ENCODE assay signal across 1 cellular context in genomic region chr3:51538459-51539290, GRCh38.
TF ChIP-seq lines count a peak whose summit lies in the region.

Gene RAD54L2, plus strand, starts transcription at chr3:51538719. Its CDS starts 51,702 bp downstream, at chr3:51590421.

TF ChIP-seq in HepG2, 621 proteins besides CTCF, POLR2A, EP300 and RAD21 (continued from another document and continues in another):
- no peak for TF ChIP-seq ZNF484 (CRISPR knock-in tag; IDR thresholded peaks at IDR 0.05; ENCODE audit: borderline replicate concordance, low read depth)
- peak; percentile 79; the same call in 1 of the 2 replicates for TF ChIP-seq BCL3 (CRISPR knock-in tag; IDR thresholded peaks at IDR 0.05)
- no peak for TF ChIP-seq NR3C1 (CRISPR knock-in tag; IDR thresholded peaks at IDR 0.05)
- TF ChIP-seq ZNF276 (CRISPR knock-in tag; IDR thresholded peaks at IDR 0.05; ENCODE audit: low read depth): no peak
- TF ChIP-seq KDM1A (CRISPR knock-in tag; IDR thresholded peaks at IDR 0.05): 0 out of 2 replicates have a peak, but pooled peaks have one; percentile 34
- no peak for TF ChIP-seq ZIK1 (CRISPR knock-in tag; IDR thresholded peaks at IDR 0.05; ENCODE audit: borderline replicate concordance, low read depth)
- peak; percentile 86 for TF ChIP-seq ZNF543 (CRISPR knock-in tag; IDR thresholded peaks at IDR 0.05)
- TF ChIP-seq ATF6 (CRISPR knock-in tag; conservative IDR thresholded peaks at IDR 0.05): no peak; the same call in 1 of the 2 replicates
- peak; percentile 98 for TF ChIP-seq POGZ (CRISPR knock-in tag; IDR thresholded peaks at IDR 0.05)
- TF ChIP-seq STAT5B (CRISPR knock-in tag; IDR thresholded peaks at IDR 0.05): peak; percentile 95
- peak; percentile 99 for TF ChIP-seq BRD4 (CRISPR knock-in tag; IDR thresholded peaks at IDR 0.05)
- peak; percentile 85; the same call in 1 of the 2 replicates for TF ChIP-seq MIER2 (CRISPR knock-in tag; IDR thresholded peaks at IDR 0.05)
- peak; percentile 97 for TF ChIP-seq ETV6 (CRISPR knock-in tag; conservative IDR thresholded peaks at IDR 0.05)
- peak; percentile 75 for TF ChIP-seq GATAD2A (CRISPR knock-in tag; IDR thresholded peaks at IDR 0.05)
- 0 out of 2 replicates have a peak, but pooled peaks have one; percentile 21 for TF ChIP-seq ZNF782 (CRISPR knock-in tag; IDR thresholded peaks at IDR 0.05; ENCODE audit: borderline replicate concordance)
- TF ChIP-seq FOSL1 (CRISPR knock-in tag; IDR thresholded peaks at IDR 0.05; ENCODE audit: borderline replicate concordance): peak; percentile 25; the same call in 1 of the 2 replicates
- TF ChIP-seq TRAFD1 (CRISPR knock-in tag; IDR thresholded peaks at IDR 0.05; ENCODE audit: borderline replicate concordance): no peak
- TF ChIP-seq HNRNPUL1 (IDR thresholded peaks at IDR 0.05; ENCODE audit: low read depth, low read length): peak; percentile 48; the same call in 1 of the 2 replicates
- TF ChIP-seq ATAD3A (CRISPR knock-in tag; IDR thresholded peaks at IDR 0.05): 0 out of 2 replicates have a peak, but pooled peaks have one; percentile 43
- TF ChIP-seq HNRNPLL (IDR thresholded peaks at IDR 0.05; ENCODE audit: low read depth, low read length, poor library complexity, severe bottlenecking): peak; percentile 84
- TF ChIP-seq ZNF839 (CRISPR knock-in tag; IDR thresholded peaks at IDR 0.05; ENCODE audit: borderline replicate concordance): no peak
- TF ChIP-seq HHEX (CRISPR knock-in tag; IDR thresholded peaks at IDR 0.05): no peak
- peak; percentile 79; the same call in 1 of the 2 replicates for TF ChIP-seq SATB2 (CRISPR knock-in tag; IDR thresholded peaks at IDR 0.05)
- TF ChIP-seq ZMAT3 (CRISPR knock-in tag; conservative IDR thresholded peaks at IDR 0.05): peak; percentile 97
- TF ChIP-seq GPBP1L1 (CRISPR knock-in tag; IDR thresholded peaks at IDR 0.05): no peak
- TF ChIP-seq ZNF83 (CRISPR knock-in tag; IDR thresholded peaks at IDR 0.05; ENCODE audit: borderline replicate concordance): no peak
- peak; percentile 98 for TF ChIP-seq CBFB (CRISPR knock-in tag; IDR thresholded peaks at IDR 0.05)
- no peak for TF ChIP-seq ZNF878 (CRISPR knock-in tag; IDR thresholded peaks at IDR 0.05)
- peak; percentile 97; the same call in 1 of the 2 replicates for TF ChIP-seq ZNF558 (CRISPR knock-in tag; IDR thresholded peaks at IDR 0.05; ENCODE audit: borderline replicate concordance)
- TF ChIP-seq NBN (conservative IDR thresholded peaks at IDR 0.05): no peak
- TF ChIP-seq SMYD3 (CRISPR knock-in tag; IDR thresholded peaks at IDR 0.05): 0 out of 2 replicates have a peak, but pooled peaks have one; percentile 60
- peak; percentile 61; the same call in 1 of the 2 replicates for TF ChIP-seq ZNF629 (CRISPR knock-in tag; conservative IDR thresholded peaks at IDR 0.05)
- no peak; the same call in 1 of the 2 replicates for TF ChIP-seq GMEB2 (CRISPR knock-in tag; IDR thresholded peaks at IDR 0.05; ENCODE audit: low read depth)
- TF ChIP-seq USF2 (IDR thresholded peaks at IDR 0.05; ENCODE audit: low read depth, low read length): no peak
- no peak; the same call in 1 of the 2 replicates for TF ChIP-seq USF2 (CRISPR knock-in tag; IDR thresholded peaks at IDR 0.05; ENCODE audit: borderline replicate concordance)
- TF ChIP-seq KDM3A (CRISPR knock-in tag; IDR thresholded peaks at IDR 0.05; ENCODE audit: low read depth): peak; percentile 97
- TF ChIP-seq KLF15 (CRISPR knock-in tag; IDR thresholded peaks at IDR 0.05; ENCODE audit: borderline replicate concordance): 0 out of 2 replicates have a peak, but pooled peaks have one; percentile 40
- 0 out of 2 replicates have a peak, but pooled peaks have one; percentile 55 for TF ChIP-seq ETS1 (CRISPR knock-in tag; IDR thresholded peaks at IDR 0.05)
- no peak for TF ChIP-seq MAFF (IDR thresholded peaks at IDR 0.05; ENCODE audit: low read depth, low read length)
- peak; percentile 81; the same call in 1 of the 2 replicates for TF ChIP-seq ZFP82 (CRISPR knock-in tag; IDR thresholded peaks at IDR 0.05; ENCODE audit: borderline replicate concordance)
- no peak for TF ChIP-seq ZNF33A (CRISPR knock-in tag; IDR thresholded peaks at IDR 0.05; ENCODE audit: borderline replicate concordance)
- no peak for TF ChIP-seq ZBTB7A (CRISPR knock-in tag; IDR thresholded peaks at IDR 0.05)
- peak; percentile 80; the same call in 1 of the 2 replicates for TF ChIP-seq MTF2 (CRISPR knock-in tag; IDR thresholded peaks at IDR 0.05; ENCODE audit: borderline replicate concordance)
- TF ChIP-seq TCF7L2 (IDR thresholded peaks at IDR 0.05; ENCODE audit: low read depth, low read length): no peak
- TF ChIP-seq ZNF333 (CRISPR knock-in tag; IDR thresholded peaks at IDR 0.05; ENCODE audit: borderline replicate concordance): peak; percentile 65; the same call in 1 of the 2 replicates
- no peak for TF ChIP-seq HOXA7 (CRISPR knock-in tag; IDR thresholded peaks at IDR 0.05)
- TF ChIP-seq ZNF557 (CRISPR knock-in tag; IDR thresholded peaks at IDR 0.05): peak; percentile 85; the same call in 1 of the 2 replicates
- TF ChIP-seq CENPBD1 (CRISPR knock-in tag; IDR thresholded peaks at IDR 0.05; ENCODE audit: borderline replicate concordance, low read depth): no peak; the same call in 1 of the 2 replicates
- peak; percentile 77 for TF ChIP-seq BCL6 (CRISPR knock-in tag; IDR thresholded peaks at IDR 0.05)
- peak; percentile 91 for TF ChIP-seq ZFP36L1 (CRISPR knock-in tag; IDR thresholded peaks at IDR 0.05)
- peak; percentile 88; the same call in 1 of the 2 replicates for TF ChIP-seq GFI1 (CRISPR knock-in tag; IDR thresholded peaks at IDR 0.05; ENCODE audit: borderline replicate concordance)
- TF ChIP-seq ZNF7 (CRISPR knock-in tag; IDR thresholded peaks at IDR 0.05): peak; percentile 55; the same call in 1 of the 2 replicates
- TF ChIP-seq CHD2 (IDR thresholded peaks at IDR 0.05; ENCODE audit: low read depth, low read length): no peak
- peak; percentile 77; the same call in 1 of the 2 replicates for TF ChIP-seq JUND (CRISPR knock-in tag; IDR thresholded peaks at IDR 0.05)
- peak; percentile 81 for TF ChIP-seq RXRB (CRISPR knock-in tag; IDR thresholded peaks at IDR 0.05; ENCODE audit: borderline replicate concordance)
- TF ChIP-seq NCOR1 (IDR thresholded peaks at IDR 0.05; ENCODE audit: borderline replicate concordance, low read length): peak; percentile 25; the same call in 1 of the 2 replicates
- peak; percentile 94 for TF ChIP-seq ZNF138 (CRISPR knock-in tag; IDR thresholded peaks at IDR 0.05; ENCODE audit: low read depth)
